In genomic region chr4:6909970-6910339, GRCh38 we compare ENCODE assay signal across 8 cellular contexts. TPM values are rescaled to one million over a fixed set of nuclear protein-coding genes. Genes with fewer than 3 reads are reported as not detected.
DNase-seq lines count a peak whose midpoint lies in the region; ATAC-seq and TF ChIP-seq lines count a peak whose summit lies in the region.

No MANE protein-coding gene starts in this region.

- no peaks in the 10 kb centered on the region for H3K9me3 Mint-ChIP-seq in central memory CD8-positive, alpha-beta T cell

- peaks cover 7% of the 10 kb centered on the region for H3K36me3 Mint-ChIP-seq in central memory CD8-positive, alpha-beta T cell (ENCODE audit: insufficient read depth)

- ATAC-seq in HG02571 (IDR thresholded peaks at IDR 0.05; ENCODE audit: unreplicated experiment) = peak; percentile 31
- ATAC-seq in central memory CD8-positive, alpha-beta T cell (replicated peaks; ENCODE audit: extremely low read depth, poor library complexity, severe bottlenecking) = peak; percentile 44

- H3K27me3 ChIP-seq in tibial artery = peaks cover 0 to 16% of the 10 kb centered on the region in 2 donors

- 0% methylated on average over 45 to 53 of the region's 58 CpGs for WGBS in mesodermal cell (ENCODE audit: insufficient coverage in 2 of 2), 2 experiments

- H3K79me2 ChIP-seq in OCI-LY7 (ENCODE audit: insufficient read depth, low read depth, low read length) = no peaks in the 10 kb centered on the region

- CTCF ChIA-PET in OCI-LY7 (lab: Charles Lee; ENCODE audit: unreplicated experiment) = interaction anchor here (1.2 kb wide), 1 partner anchor 11 kb away, joined by 3 read pairs; no protein-coding TSS in a partner anchor

- peak overlapping the region; percentile 93 for H3K4me3 Mint-ChIP-seq in central memory CD8-positive, alpha-beta T cell

- intact Hi-C loops in OCI-LY7 (cut with micrococcal nuclease; ENCODE audit: unreplicated experiment) = loop anchor here (1.0 to 5.0 kb wide), 4 partner anchors 62 to 158 kb away; partner anchors contain the start of gene GRPEL1
- intact Hi-C loops in tibial artery (cut with DNase I; ENCODE audit: low total_unique reads) = loop anchor here (2.0 kb wide), 1 partner anchor 77 kb away; no protein-coding TSS in a partner anchor

- no peaks in the 10 kb centered on the region for H3K27me3 Mint-ChIP-seq in central memory CD8-positive, alpha-beta T cell

- H3K36me3 ChIP-seq in OCI-LY7 (ENCODE audit: insufficient read depth, low read length) (no peaks in the 10 kb centered on the region), mesodermal cell (ENCODE audit: control insufficient read depth, insufficient read depth, low read length) (no peaks in the 10 kb centered on the region), tibial artery (no peaks in the 10 kb centered on the region)

- BruUV-seq in OCI-LY7 (replicated peaks; lab: Mats Ljungman, UMichigan) = no TSS peak

- H3K4me1 Mint-ChIP-seq in central memory CD8-positive, alpha-beta T cell = peaks cover 39% of the 10 kb centered on the region

- peak overlapping the region; percentile 73 for H3K4me3 ChIP-seq in OCI-LY7 (ENCODE audit: low read depth, low read length, poor library complexity, severe bottlenecking)
- peak overlapping the region; percentile 64 for H3K4me3 ChIP-seq in mesodermal cell (ENCODE audit: extremely low read depth, insufficient read depth, low read length, poor library complexity, severe bottlenecking)
- H3K4me3 ChIP-seq in tibial artery = peak overlapping the region; percentile 70 to 91

- TF ChIP-seq CTCF in OCI-LY7 (conservative IDR thresholded peaks at IDR 0.05; ENCODE audit: low read length) (no peak), tibial artery (IDR thresholded peaks at IDR 0.05) (no peak)

- H3K9me2 ChIP-seq in OCI-LY7 (ENCODE audit: insufficient read depth, low read length) = no peaks in the 10 kb centered on the region

- H3K9me3 ChIP-seq in OCI-LY7 (ENCODE audit: low read length) (no peaks in the 10 kb centered on the region), mesodermal cell (ENCODE audit: control insufficient read depth, low read length) (no peaks in the 10 kb centered on the region), tibial artery (no peaks in the 10 kb centered on the region)

- DNase-seq in DMS53 (lab: John Stamatoyannopoulos, UW) (peak; percentile 91), DMS53 treated with DMSO at 0.1 percent for 48 hours (lab: John Stamatoyannopoulos, UW; ENCODE audit: unreplicated experiment) (no peak), OCI-LY7 (ENCODE audit: low spot score) (no peak), tibial artery (no peak), globus pallidus (ENCODE audit: low spot score) (no peak)
- no peak for DNase-seq in central memory CD8-positive, alpha-beta T cell (ENCODE audit: low spot score in 2 of 2)

- H4K20me1 ChIP-seq in OCI-LY7 (ENCODE audit: insufficient read depth, low read length) = no peaks in the 10 kb centered on the region

- peak overlapping the region; percentile 82 for H3K27ac Mint-ChIP-seq in central memory CD8-positive, alpha-beta T cell (ENCODE audit: low read depth)

- no peak overlapping the region for H3K27ac ChIP-seq in OCI-LY7 (ENCODE audit: low read depth, low read length, poor library complexity, severe bottlenecking)
- no peak overlapping the region for H3K27ac ChIP-seq in mesodermal cell (ENCODE audit: low read depth, low read length, severe bottlenecking)
- peak overlapping the region; percentile 93 to 100 for H3K27ac ChIP-seq in tibial artery

- no peak overlapping the region for H2AFZ ChIP-seq in OCI-LY7 (ENCODE audit: low read length)

- peak overlapping the region; percentile 89 for H3K4me2 ChIP-seq in OCI-LY7 (ENCODE audit: low read length)

- H3K4me1 ChIP-seq in OCI-LY7 (ENCODE audit: insufficient read depth, low read length, poor library complexity, severe bottlenecking) (peaks cover 39% of the 10 kb centered on the region), mesodermal cell (ENCODE audit: control insufficient read depth, insufficient read depth, low read length, poor library complexity, severe bottlenecking) (peaks cover 11% of the 10 kb centered on the region), tibial artery (peaks cover 0 to 39% (median 27%) of the 10 kb centered on the region in 4 donors)

- POLR2A ChIA-PET in OCI-LY7 (lab: Charles Lee) = interaction anchor here (0.7 to 2.2 kb wide), 8 partner anchors 32 to 231 kb away, joined by 3 to 8 read pairs (median 4); partner anchors contain the start of gene GRPEL1

RNA-seq across cellular contexts. Expression of gene TBC1D14, which starts 0.3 kb away (rescaled TPM):
- 35.6 and 38.4 TPM in 2 replicates for total RNA-seq in OCI-LY7 (2014; rRNA removed; shearing (Covaris generic))
- total RNA-seq in OCI-LY7 (2022) = 44.1 and 50.4 TPM in 2 replicates
- polyA plus RNA-seq in mesodermal cell (2013, experiment 1 of 2) = 24.7 TPM
- 23.1 TPM for polyA plus RNA-seq in mesodermal cell (2013, experiment 2 of 2)

Comparison
In these comparisons a context has a peak if more than half of its experiments do, and no peak if none do; other contexts are left out.
1. H3K27ac ChIP-seq: peak in tibial artery (2 of 2); none in OCI-LY7 (single experiment) and mesodermal cell (single experiment).
2. Peak in every context shown above with its lines, with median percentiles within 50 percentile points of each other: H3K4me3 ChIP-seq.